In genomic region chr9:36664806-36665205, GRCh38 we compare ENCODE assay signal across 20 cellular contexts.
"Had no signal": no experiment of that assay in that cellular context is flagged by ENCODE, and none has a peak within 500 bp of the region (broad histone marks: within the 10 kb centered on the region; RNA-seq: fewer than 3 reads in every experiment).

No MANE protein-coding gene starts in this region.

- H3K79me2 ChIP-seq: parathyroid adenoma had no signal

- H3K27me3 ChIP-seq: esophagus squamous epithelium, heart right ventricle, spleen, suprapubic skin, tibial artery had no signal

- H3K9me3 ChIP-seq: esophagus squamous epithelium, heart right ventricle, spleen, suprapubic skin, tibial artery had no signal

- DNase-seq: activated CD4-positive, alpha-beta T cell treated with anti-CD3 and anti-CD28 coated beads, Interleukin-2, amount 10 ng/mL, durations not matched to agents 7 days and 5 days; activated CD4-positive, CD25-positive, alpha-beta regulatory T cell treated with anti-CD3 and anti-CD28 coated beads, Interleukin-2, amount 50 U/mL, for 72 hours; activated CD8-positive, alpha-beta T cell treated with anti-CD3 and anti-CD28 coated beads for 36 hours; activated naive CD4-positive, alpha-beta T cell; activated T-cell treated with anti-CD3 and anti-CD28 coated beads, Interleukin-2, amount 50 U/mL, for 4 hours; anterior cingulate cortex; esophagus squamous epithelium; foreskin melanocyte; heart right ventricle; midbrain; naive thymus-derived CD4-positive, alpha-beta T cell; nucleus accumbens; right cardiac atrium; spleen; stimulated activated naive CD4-positive, alpha-beta T cell; T-helper 2 cell; tibial artery had no signal

- H2AFZ ChIP-seq: parathyroid adenoma had no signal

- H3K4me3 ChIP-seq: esophagus squamous epithelium, heart right ventricle, spleen, suprapubic skin, tibial artery had no signal

- H3K4me1 ChIP-seq: esophagus squamous epithelium, parathyroid adenoma, suprapubic skin, tibial artery had no signal

- H3K36me3 ChIP-seq: esophagus squamous epithelium, suprapubic skin, tibial artery had no signal

- H3K27ac ChIP-seq: epithelial cell of prostate, esophagus squamous epithelium, heart right ventricle, parathyroid adenoma, spleen, suprapubic skin, tibial artery had no signal

- H3K9ac ChIP-seq: parathyroid adenoma had no signal
